In the genomic region with DNA sequence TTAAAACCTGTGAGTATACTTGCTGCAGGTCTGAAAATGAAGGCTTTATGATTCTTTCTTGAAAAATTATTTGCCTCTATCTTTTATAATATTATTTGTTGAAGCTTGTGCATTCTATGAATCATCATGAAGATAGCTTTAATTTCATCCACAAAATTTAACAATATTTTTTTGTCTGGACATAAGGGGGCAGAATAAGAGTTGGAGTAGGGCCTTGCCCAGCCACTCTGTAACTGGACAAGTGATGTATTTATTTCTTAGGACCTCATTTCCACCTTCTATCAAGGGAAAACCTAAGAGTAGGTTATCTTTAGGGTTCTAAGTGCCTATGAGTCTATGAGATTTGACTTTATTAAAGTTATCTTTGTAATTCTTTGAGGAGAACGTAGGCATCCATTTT, we compare ENCODE assay signal across 2 cellular contexts.
TF ChIP-seq lines count a peak whose summit lies in the region.

No MANE protein-coding gene starts in this region.

TF ChIP-seq in SK-N-SH, 30 proteins besides CTCF, POLR2A, EP300 and RAD21 (continued from another document):
- no peak for TF ChIP-seq JUND (IDR thresholded peaks at IDR 0.05)
- no peak for TF ChIP-seq GABPA (IDR thresholded peaks at IDR 0.05; ENCODE audit: low read depth)
TF ChIP-seq in SK-N-SH: peak in this region for 0.

TF ChIP-seq in SK-N-SH treated with all-trans-retinoic acid at 6 μM for 48 hours, 23 proteins besides CTCF, POLR2A, EP300 and RAD21 (continued from another document):
- TF ChIP-seq PPARA (CRISPR knock-in tag; IDR thresholded peaks at IDR 0.05; ENCODE audit: borderline replicate concordance) (no peak), CSDC2 (CRISPR knock-in tag; IDR thresholded peaks at IDR 0.05) (no peak), RARB (CRISPR knock-in tag; IDR thresholded peaks at IDR 0.05) (no peak), ZC3H10 (CRISPR knock-in tag; IDR thresholded peaks at IDR 0.05) (no peak), SNAI2 (CRISPR knock-in tag; IDR thresholded peaks at IDR 0.05) (no peak)
- TF ChIP-seq, protein P1, sequence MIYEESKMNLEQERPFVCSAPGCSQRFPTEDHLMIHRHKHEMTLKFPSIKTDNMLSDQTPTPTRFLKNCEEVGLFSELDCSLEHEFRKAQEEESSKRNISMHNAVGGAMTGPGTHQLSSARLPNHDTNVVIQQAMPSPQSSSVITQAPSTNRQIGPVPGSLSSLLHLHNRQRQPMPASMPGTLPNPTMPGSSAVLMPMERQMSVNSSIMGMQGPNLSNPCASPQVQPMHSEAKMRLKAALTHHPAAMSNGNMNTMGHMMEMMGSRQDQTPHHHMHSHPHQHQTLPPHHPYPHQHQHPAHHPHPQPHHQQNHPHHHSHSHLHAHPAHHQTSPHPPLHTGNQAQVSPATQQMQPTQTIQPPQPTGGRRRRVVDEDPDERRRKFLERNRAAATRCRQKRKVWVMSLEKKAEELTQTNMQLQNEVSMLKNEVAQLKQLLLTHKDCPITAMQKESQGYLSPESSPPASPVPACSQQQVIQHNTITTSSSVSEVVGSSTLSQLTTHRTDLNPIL (CRISPR knock-in tag; IDR thresholded peaks at IDR 0.05; ENCODE audit: low read depth): no peak
